ENCODE assay signal across 12 cellular contexts in the genomic region with DNA sequence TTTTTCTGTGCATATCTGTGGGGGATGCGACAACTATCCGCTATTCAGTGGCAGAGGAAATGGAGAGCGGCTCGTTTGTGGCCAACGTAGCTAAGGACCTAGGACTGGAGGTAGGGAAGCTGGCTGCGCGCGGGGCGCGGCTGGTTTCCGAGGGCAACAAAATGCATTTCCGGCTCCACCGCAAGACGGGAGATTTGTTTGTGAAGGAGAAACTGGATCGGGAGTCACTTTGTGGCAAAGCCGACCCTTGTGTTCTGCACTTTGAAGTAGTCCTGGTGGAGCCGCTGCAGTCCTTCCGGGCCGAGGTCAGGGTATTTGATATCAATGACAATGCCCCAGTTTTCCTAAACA. TPM values are rescaled to one million over a fixed set of nuclear protein-coding genes. Genes with fewer than 3 reads are reported as not detected.
DNase-seq lines count a peak whose midpoint lies in the region; ATAC-seq and TF ChIP-seq lines count a peak whose summit lies in the region.
"Had no signal": no experiment of that assay in that cellular context is flagged by ENCODE, and none has a peak within 500 bp of the region (broad histone marks: within the 10 kb centered on the region; RNA-seq: fewer than 3 reads in every experiment).

No MANE protein-coding gene starts in this region.

- H3K36me3 Mint-ChIP-seq in activated naive CD4-positive, alpha-beta T cell treated with anti-CD3 and anti-CD28 coated beads, Interleukin-2, amount 50 U/mL, for 24 hours, result peaks cover 2% of the 10 kb centered on the region
- H3K36me3 Mint-ChIP-seq in mesothelial cell of epicardium, result no peaks in the 10 kb centered on the region

- H3K27me3 Mint-ChIP-seq in activated naive CD4-positive, alpha-beta T cell treated with anti-CD3 and anti-CD28 coated beads, Interleukin-2, amount 50 U/mL, for 24 hours, result peaks cover 41% of the 10 kb centered on the region
- H3K27me3 Mint-ChIP-seq in mesothelial cell of epicardium (ENCODE audit: low read depth), result peaks cover 55% of the 10 kb centered on the region

- no peaks in the 10 kb centered on the region for H3K9me3 ChIP-seq in upper lobe of right lung

- no peak overlapping the region for H3K27ac ChIP-seq in upper lobe of right lung

- H3K4me3 ChIP-seq in cardiac fibroblast (replicated peaks in 1 of 2; ENCODE audit: low read depth in 2 of 2, low read length in 2 of 2) (peak overlapping the region; percentile 15 to 18), upper lobe of right lung (peak overlapping the region; percentile 50)

- H3K9me3 Mint-ChIP-seq in activated naive CD4-positive, alpha-beta T cell treated with anti-CD3 and anti-CD28 coated beads, Interleukin-2, amount 50 U/mL, for 24 hours, result peaks cover 31% of the 10 kb centered on the region
- H3K9me3 Mint-ChIP-seq in mesothelial cell of epicardium, result no peaks in the 10 kb centered on the region

- intact Hi-C loops in upper lobe of right lung (cut with DNase I), result no loop called here

- TF ChIP-seq CTCF in cardiac fibroblast (IDR thresholded peaks at IDR 0.05; ENCODE audit: low read depth, low read length), result no peak
- no peak for TF ChIP-seq CTCF in mesothelial cell of epicardium (IDR thresholded peaks at IDR 0.05; ENCODE audit: unreplicated experiment)
- TF ChIP-seq CTCF in upper lobe of right lung (IDR thresholded peaks at IDR 0.05), result no peak

- DNase-seq in activated naive CD4-positive, alpha-beta T cell treated with Interleukin-2 at 50 U/mL for 16 hours, result no peak
- DNase-seq in cardiac fibroblast (ENCODE audit: low read depth in 2 of 2) (no peak), mesothelial cell of epicardium (ENCODE audit: low spot score in 2 of 2, unreplicated experiment in 2 of 2) (no peak), upper lobe of right lung (no peak), cortex of kidney (lab: John Stamatoyannopoulos, UW) (no peak)
- DNase-seq in activated CD8-positive, alpha-beta memory T cell treated with anti-CD3 and anti-CD28 coated beads for 24 hours, result no peak
- DNase-seq: activated CD4-positive, alpha-beta T cell treated with anti-CD3 and anti-CD28 coated beads for 1 hour; GDM1; NCI-H1105 had no signal

- H3K36me3 ChIP-seq in upper lobe of right lung, result no peaks in the 10 kb centered on the region

- H3K4me1 ChIP-seq in upper lobe of right lung, result no peaks in the 10 kb centered on the region

- ATAC-seq in upper lobe of right lung (peak; percentile 52), HG02623 (IDR thresholded peaks at IDR 0.05; ENCODE audit: unreplicated experiment) (no peak)
- ATAC-seq: HCT116 had no signal

- no peak overlapping the region for H3K27ac Mint-ChIP-seq in activated naive CD4-positive, alpha-beta T cell treated with anti-CD3 and anti-CD28 coated beads, Interleukin-2, amount 50 U/mL, for 24 hours
- peak overlapping the region; percentile 8 for H3K27ac Mint-ChIP-seq in mesothelial cell of epicardium

- peaks cover 9% of the 10 kb centered on the region for H3K4me1 Mint-ChIP-seq in activated naive CD4-positive, alpha-beta T cell treated with anti-CD3 and anti-CD28 coated beads, Interleukin-2, amount 50 U/mL, for 24 hours
- peaks cover 8% of the 10 kb centered on the region for H3K4me1 Mint-ChIP-seq in mesothelial cell of epicardium

- peak overlapping the region; percentile 73 for H3K4me3 Mint-ChIP-seq in activated naive CD4-positive, alpha-beta T cell treated with anti-CD3 and anti-CD28 coated beads, Interleukin-2, amount 50 U/mL, for 24 hours
- peak overlapping the region; percentile 83 for H3K4me3 Mint-ChIP-seq in mesothelial cell of epicardium

- H3K27me3 ChIP-seq in upper lobe of right lung, result peaks cover 6% of the 10 kb centered on the region

RNA-seq across cellular contexts. Expression of a gene that starts 0.3 kb away (rescaled TPM):
- total RNA-seq in mesothelial cell of epicardium (0.16 to 0.18 TPM (median 0.16 TPM) in 3 replicates), upper lobe of right lung (0.12 TPM)

RNA-seq across cellular contexts. Expression of a gene that starts 42.9 kb away (rescaled TPM):
- total RNA-seq in mesothelial cell of epicardium (116 to 127 TPM (median 118 TPM) in 3 replicates), upper lobe of right lung (3.8 TPM)

RNA-seq across cellular contexts. Expression of a gene that starts 48.8 kb away (rescaled TPM):
- total RNA-seq in mesothelial cell of epicardium, result 19.2 to 21.6 TPM (median 19.8 TPM) in 3 replicates
- total RNA-seq in upper lobe of right lung, result 1.9 TPM

Comparison
In these comparisons a context has a peak if more than half of its experiments do, and no peak if none do; other contexts are left out.
1. RNA of a gene that starts 42.9 kb away (total RNA-seq): 116 to 127 TPM in mesothelial cell of epicardium; 3.8 TPM in upper lobe of right lung (single experiment); every median in the first group is over 10 times any median in the second.